ENCODE assay signal across 21 cellular contexts in the genomic region with DNA sequence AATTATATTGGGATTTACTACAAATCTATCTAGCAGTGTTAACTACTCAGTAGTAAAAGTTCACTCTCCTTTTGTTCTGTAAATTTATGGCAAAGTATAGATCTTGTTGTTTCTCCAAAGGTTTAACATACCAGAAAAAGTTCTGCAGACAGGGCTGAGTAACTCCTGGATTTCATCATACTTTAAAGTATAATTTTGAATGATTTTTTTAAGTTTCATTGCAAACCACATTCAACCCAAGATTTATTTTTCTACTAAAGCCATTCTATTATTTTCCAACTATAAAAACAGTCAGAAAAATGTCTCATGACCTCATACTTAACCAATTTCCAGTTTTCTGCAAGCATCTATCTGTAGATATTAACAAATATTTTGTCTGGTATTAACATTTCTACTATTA.
"Had no signal": no experiment of that assay in that cellular context is flagged by ENCODE, and none has a peak within 500 bp of the region (broad histone marks: within the 10 kb centered on the region; RNA-seq: fewer than 3 reads in every experiment).

No MANE protein-coding gene starts in this region.

- H3K4me1 ChIP-seq: gastrocnemius medialis, right lobe of liver, upper lobe of left lung had no signal

- FAIRE-seq: endometrium, keratinocyte had no signal

- H3K27me3 Mint-ChIP-seq: activated naive CD8-positive, alpha-beta T cell; activated T-cell treated with anti-CD3 and anti-CD28 coated beads, Interleukin-2, amount 50 U/mL, for 24 hours; activated T-helper 17 cell treated with anti-CD3 and anti-CD28 coated beads, Interleukin-2, amount 50 U/mL, for 72 hours; memory B cell had no signal

- H3K27me3 ChIP-seq: gastrocnemius medialis, right lobe of liver, upper lobe of left lung had no signal

- H3K36me3 ChIP-seq: gastrocnemius medialis, right lobe of liver, upper lobe of left lung had no signal

- H3K4me3 ChIP-seq: gastrocnemius medialis, right lobe of liver, upper lobe of left lung had no signal

- H3K9me3 Mint-ChIP-seq: activated T-cell treated with anti-CD3 and anti-CD28 coated beads, Interleukin-2, amount 50 U/mL, for 24 hours; nephron progenitor cell had no signal

- ATAC-seq: activated T-helper 17 cell treated with anti-CD3 and anti-CD28 coated beads, Interleukin-2, amount 50 U/mL, for 72 hours; left colon; right lobe of liver had no signal

- H3K9me3 ChIP-seq: gastrocnemius medialis, right lobe of liver, upper lobe of left lung had no signal

- H3K4me3 Mint-ChIP-seq: activated naive CD8-positive, alpha-beta T cell; activated T-cell treated with anti-CD3 and anti-CD28 coated beads, Interleukin-2, amount 50 U/mL, for 24 hours; activated T-helper 17 cell treated with anti-CD3 and anti-CD28 coated beads, Interleukin-2, amount 50 U/mL, for 72 hours; memory B cell; nephron progenitor cell had no signal

- H3K27ac ChIP-seq: gastrocnemius medialis, right lobe of liver, upper lobe of left lung had no signal

- H3K36me3 Mint-ChIP-seq: activated naive CD8-positive, alpha-beta T cell; memory B cell had no signal

- DNase-seq: activated CD4-positive, alpha-beta T cell treated with anti-CD3 and anti-CD28 coated beads, Interleukin-2, amount 50 U/mL, for 4 hours; activated CD8-positive, alpha-beta memory T cell treated with anti-CD3 and anti-CD28 coated beads for 24 hours; activated CD8-positive, alpha-beta memory T cell treated with anti-CD3 and anti-CD28 coated beads, Interleukin-2, amount 50 U/mL, for 4 hours; activated naive CD4-positive, alpha-beta T cell; activated T-cell treated with anti-CD3 and anti-CD28 coated beads, Interleukin-2, amount 50 U/mL, for 24 hours; cortex of kidney; head of caudate nucleus; left colon; nephron progenitor cell; posterior cingulate gyrus; right lobe of liver; stimulated activated CD4-positive, alpha-beta T cell treated with anti-CD3 and anti-CD28 coated beads, Interleukin-4, amount 100 ng/mL, for 1 hour; stimulated activated naive CD4-positive, alpha-beta T cell; T-helper 9 cell; upper lobe of left lung had no signal

- H3K27ac Mint-ChIP-seq: activated naive CD8-positive, alpha-beta T cell; activated T-cell treated with anti-CD3 and anti-CD28 coated beads, Interleukin-2, amount 50 U/mL, for 24 hours; activated T-helper 17 cell treated with anti-CD3 and anti-CD28 coated beads, Interleukin-2, amount 50 U/mL, for 72 hours; memory B cell had no signal

- H3K4me1 Mint-ChIP-seq: activated T-helper 17 cell treated with anti-CD3 and anti-CD28 coated beads, Interleukin-2, amount 50 U/mL, for 72 hours; memory B cell had no signal
